In the genomic region with DNA sequence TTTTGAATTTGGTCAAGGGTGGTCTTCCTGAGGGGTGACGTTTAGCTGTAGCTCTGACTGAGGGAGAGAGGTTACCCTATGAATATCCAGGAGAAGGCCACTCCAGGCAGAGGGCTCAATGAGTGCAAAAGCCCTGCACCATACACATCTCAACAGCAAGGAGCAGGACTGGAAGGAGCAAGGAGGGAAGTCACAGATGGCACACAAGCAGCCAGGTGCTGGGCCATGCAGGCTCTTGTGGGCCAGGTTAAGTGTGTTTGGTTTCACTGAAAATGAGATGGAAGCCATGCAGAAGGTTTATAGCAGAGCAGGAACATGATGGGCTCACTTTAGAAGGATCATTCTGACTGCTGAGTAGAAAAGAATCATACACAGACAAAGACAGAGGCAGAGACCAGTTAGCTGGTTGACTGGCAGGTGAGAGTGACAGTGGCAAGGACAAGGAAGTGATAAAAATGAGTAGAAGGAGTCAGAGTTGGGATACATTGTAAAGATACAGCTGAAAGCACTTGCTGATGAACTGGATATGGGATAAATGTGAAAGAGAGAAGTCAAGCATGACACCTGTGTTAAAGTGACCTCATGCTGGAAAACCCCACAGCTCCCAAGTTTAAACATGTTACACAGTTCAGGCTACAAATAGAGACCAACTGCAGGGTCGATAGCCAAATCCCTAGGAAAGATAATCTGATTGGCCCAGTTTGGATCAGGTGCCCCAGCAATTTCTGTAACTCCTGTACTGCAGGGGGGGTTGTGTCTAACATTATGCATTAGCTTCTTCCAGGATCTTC, we compare ENCODE assay signal across 12 cellular contexts.
DNase-seq lines count a peak whose midpoint lies in the region; ATAC-seq, FAIRE-seq and TF ChIP-seq lines count a peak whose summit lies in the region.
"Had no signal": no experiment of that assay in that cellular context is flagged by ENCODE, and none has a peak within 500 bp of the region (broad histone marks: within the 10 kb centered on the region; RNA-seq: fewer than 3 reads in every experiment).

No MANE protein-coding gene starts in this region.

- intact Hi-C loops in transverse colon (cut with DNase I; ENCODE audit: low total_unique reads) = no loop called here

- H3K4me3 ChIP-seq in bronchial epithelial cell (ENCODE audit: low read depth, low read length) = no peak overlapping the region
- H3K4me3 ChIP-seq in transverse colon = no peak overlapping the region
- H3K4me3 ChIP-seq: hepatocyte had no signal

- H3K4me1 ChIP-seq in transverse colon = no peaks in the 10 kb centered on the region

- in situ Hi-C loops in transverse colon (cut with MboI; ENCODE audit: low pct_ligation_motif_present in 1 of 4, low pct_unique_long_range_greater_than_20kb in 1 of 4, low sequenced_read_pairs in 3 of 4) = no loop called here

- peak; percentile 67 for ATAC-seq in GM21423 (IDR thresholded peaks at IDR 0.05; ENCODE audit: unreplicated experiment)
- ATAC-seq in HG03460 (IDR thresholded peaks at IDR 0.05; ENCODE audit: unreplicated experiment) = peak; percentile 71

- CTCF ChIA-PET in HEK293T (lab: Yijun Ruan, JAX) = interaction anchor here (1.3 kb wide), 1 partner anchor 13 kb away, joined by 3 read pairs; no protein-coding TSS in a partner anchor

- TF ChIP-seq CTCF in bronchial epithelial cell (IDR thresholded peaks at IDR 0.05; ENCODE audit: insufficient read depth, low read length, severe bottlenecking) (no peak), transverse colon (IDR thresholded peaks at IDR 0.05) (no peak)

- H3K36me3 ChIP-seq in bronchial epithelial cell (ENCODE audit: control insufficient read depth, insufficient read depth, low read length) (no peaks in the 10 kb centered on the region), transverse colon (no peaks in the 10 kb centered on the region)

- H3K27me3 ChIP-seq in bronchial epithelial cell (ENCODE audit: control insufficient read depth, insufficient read depth, low read length) (no peaks in the 10 kb centered on the region), transverse colon (no peaks in the 10 kb centered on the region)
- H3K27me3 ChIP-seq: hepatocyte had no signal

- DNase-seq in DMS79 treated with DMSO at 0.1 percent for 48 hours (lab: John Stamatoyannopoulos, UW) = peak; percentile 86
- peak; percentile 73 for DNase-seq in bronchial epithelial cell (ENCODE audit: low read depth)
- no peak for DNase-seq in GM19238 (ENCODE audit: insufficient read length, low spot score)
- DNase-seq in activated CD4-positive, alpha-beta T cell treated with anti-CD3 and anti-CD28 coated beads, Interleukin-2, amount 50 U/mL, for 48 hours = no peak
- DNase-seq in transverse colon = no peak
- DNase-seq in HEK293T (ENCODE audit: extremely low spot score) = no peak
- DNase-seq: KG1, SIG-M5 had no signal

- no peak for TF ChIP-seq POLR2A in transverse colon (IDR thresholded peaks at IDR 0.05)

- no peak for FAIRE-seq in bronchial epithelial cell (lab: Jason Lieb, UNC)
- FAIRE-seq: D721Med had no signal

- TF ChIP-seq EP300 in transverse colon (IDR thresholded peaks at IDR 0.05; ENCODE audit: low read depth) = no peak

- 56 to 68% methylated on average over 2 of the region's 2 CpGs for WGBS in transverse colon (ENCODE audit: low coverage in 1 of 2), 2 donors

- POLR2A ChIA-PET in HEK293T (lab: Yijun Ruan, JAX) = no interaction called here

- H3K9me3 ChIP-seq in transverse colon = peaks cover under 1 to 4% of the 10 kb centered on the region in 2 donors

- H3K27ac ChIP-seq in transverse colon = no peak overlapping the region
- H3K27ac ChIP-seq: hepatocyte had no signal

TF ChIP-seq in HEK293T, 16 proteins besides CTCF, POLR2A, EP300 and RAD21:
- TF ChIP-seq ARNT (IDR thresholded peaks at IDR 0.05) = no peak
- no peak for TF ChIP-seq FOXM1 (IDR thresholded peaks at IDR 0.05; ENCODE audit: borderline replicate concordance)
- no peak for TF ChIP-seq FOXK2 (IDR thresholded peaks at IDR 0.05)
- no peak for TF ChIP-seq SP1 (IDR thresholded peaks at IDR 0.05)
- TF ChIP-seq NFRKB (IDR thresholded peaks at IDR 0.05) = no peak
- TF ChIP-seq L3MBTL2 (conservative IDR thresholded peaks at IDR 0.05) = no peak
- TF ChIP-seq BHLHE40 (IDR thresholded peaks at IDR 0.05; ENCODE audit: borderline replicate concordance) = no peak
- no peak for TF ChIP-seq LEF1 (IDR thresholded peaks at IDR 0.05; ENCODE audit: borderline replicate concordance)
- no peak for TF ChIP-seq ELF4 (IDR thresholded peaks at IDR 0.05)
- TF ChIP-seq FOXA1 (IDR thresholded peaks at IDR 0.05) = no peak
- TF ChIP-seq PKNOX1 (IDR thresholded peaks at IDR 0.05) = no peak
- TF ChIP-seq SUZ12 (IDR thresholded peaks at IDR 0.05) = no peak
- TF ChIP-seq ZNF384 (IDR thresholded peaks at IDR 0.05) = no peak

Comparison
In these comparisons a context has a peak if more than half of its experiments do, and no peak if none do; other contexts are left out.
1. DNase-seq: peak in DMS79 treated with DMSO at 0.1 percent for 48 hours (single experiment) and bronchial epithelial cell (single experiment); none in GM19238 (single experiment), activated CD4-positive, alpha-beta T cell treated with anti-CD3 and anti-CD28 coated beads, Interleukin-2, amount 50 U/mL, for 48 hours (0 of 2), transverse colon (single experiment) and HEK293T (single experiment).